1 cellular context compared by ENCODE assay signal in genomic region chr14:50599700-50600444, GRCh38.
TF ChIP-seq lines count a peak whose summit lies in the region.

No MANE protein-coding gene starts in this region.

TF ChIP-seq in HepG2, 621 proteins besides CTCF, POLR2A, EP300 and RAD21 (continued from another document and continues in another):
- TF ChIP-seq PBX2 (CRISPR knock-in tag; IDR thresholded peaks at IDR 0.05) (no peak), IKZF4 (CRISPR knock-in tag; IDR thresholded peaks at IDR 0.05; ENCODE audit: borderline replicate concordance, low read depth, not compliant biosample characterization) (no peak), STAG1 (CRISPR knock-in tag; IDR thresholded peaks at IDR 0.05) (peak; percentile 64), ZFP36 (IDR thresholded peaks at IDR 0.05; ENCODE audit: borderline replicate concordance, low read depth, low read length, partially characterized antibody) (no peak), ZNF639 (CRISPR knock-in tag; conservative IDR thresholded peaks at IDR 0.05) (no peak), AKAP8 (CRISPR knock-in tag; IDR thresholded peaks at IDR 0.05) (no peak), ZBTB44 (CRISPR knock-in tag; IDR thresholded peaks at IDR 0.05) (no peak), CC2D1A (CRISPR knock-in tag; IDR thresholded peaks at IDR 0.05) (no peak), SOX6 (IDR thresholded peaks at IDR 0.05) (no peak), SOX6 (CRISPR knock-in tag; IDR thresholded peaks at IDR 0.05) (no peak), ZNF672 (CRISPR knock-in tag; IDR thresholded peaks at IDR 0.05) (no peak), ZKSCAN1 (IDR thresholded peaks at IDR 0.05; ENCODE audit: low read length) (no peak), ZSCAN12 (CRISPR knock-in tag; IDR thresholded peaks at IDR 0.05) (no peak), KDM2A (CRISPR knock-in tag; IDR thresholded peaks at IDR 0.05; ENCODE audit: borderline replicate concordance, low read depth) (no peak), NCOA1 (CRISPR knock-in tag; IDR thresholded peaks at IDR 0.05) (no peak), CREB1 (IDR thresholded peaks at IDR 0.05) (no peak), CREB1 (CRISPR knock-in tag; IDR thresholded peaks at IDR 0.05) (peak; percentile 49), HOXD1 (CRISPR knock-in tag; IDR thresholded peaks at IDR 0.05) (no peak), MAFF (IDR thresholded peaks at IDR 0.05; ENCODE audit: low read depth, low read length) (peak; percentile 40; the same call in 1 of the 2 replicates), ARID3A (IDR thresholded peaks at IDR 0.05; ENCODE audit: low read depth, low read length) (peak; percentile 73; the same call in 1 of the 2 replicates), ZNF776 (CRISPR knock-in tag; IDR thresholded peaks at IDR 0.05) (no peak), SMAD3 (CRISPR knock-in tag; IDR thresholded peaks at IDR 0.05) (no peak), ZNF20 (CRISPR knock-in tag; IDR thresholded peaks at IDR 0.05) (no peak), REXO4 (CRISPR knock-in tag; IDR thresholded peaks at IDR 0.05; ENCODE audit: borderline replicate concordance) (no peak), GLMP (CRISPR knock-in tag; IDR thresholded peaks at IDR 0.05; ENCODE audit: borderline replicate concordance) (no peak), MAZ (IDR thresholded peaks at IDR 0.05; ENCODE audit: borderline replicate concordance, low read depth, low read length) (no peak), MAZ (CRISPR knock-in tag; IDR thresholded peaks at IDR 0.05; ENCODE audit: low read depth) (no peak), NFKBIZ (CRISPR knock-in tag; IDR thresholded peaks at IDR 0.05) (no peak), MAFK (conservative IDR thresholded peaks at IDR 0.05 in 1 of 2, IDR thresholded peaks at IDR 0.05 in 1 of 2; ENCODE audit: low read length in 2 of 2) (peak; percentile 27 to 49; a peak in 2 of 4 replicates), NFRKB (IDR thresholded peaks at IDR 0.05) (no peak), ZNF709 (CRISPR knock-in tag; IDR thresholded peaks at IDR 0.05) (no peak), REPIN1 (CRISPR knock-in tag; IDR thresholded peaks at IDR 0.05; ENCODE audit: borderline replicate concordance, low read depth) (no peak), AGO1 (IDR thresholded peaks at IDR 0.05; ENCODE audit: low read depth, low read length, poor library complexity, severe bottlenecking) (no peak), ZSCAN25 (CRISPR knock-in tag; IDR thresholded peaks at IDR 0.05) (no peak), ZNF569 (CRISPR knock-in tag; IDR thresholded peaks at IDR 0.05; ENCODE audit: borderline replicate concordance) (no peak), MTF2 (CRISPR knock-in tag; IDR thresholded peaks at IDR 0.05; ENCODE audit: borderline replicate concordance) (no peak), ZNF441 (CRISPR knock-in tag; IDR thresholded peaks at IDR 0.05; ENCODE audit: borderline replicate concordance) (no peak), ASH2L (IDR thresholded peaks at IDR 0.05; ENCODE audit: insufficient read length, low read depth, low read length) (no peak), CEBPZ (IDR thresholded peaks at IDR 0.05; ENCODE audit: low read length) (no peak), TP53 (CRISPR knock-in tag; conservative IDR thresholded peaks at IDR 0.05) (peak; percentile 98), STAT6 (CRISPR knock-in tag; IDR thresholded peaks at IDR 0.05; ENCODE audit: borderline replicate concordance) (no peak), FOXJ3 (CRISPR knock-in tag; IDR thresholded peaks at IDR 0.05; ENCODE audit: borderline replicate concordance) (peak; percentile 41; the same call in 1 of the 2 replicates), RORA (CRISPR knock-in tag; IDR thresholded peaks at IDR 0.05) (no peak), GTF2F1 (IDR thresholded peaks at IDR 0.05; ENCODE audit: low read length) (no peak), ZNF710 (CRISPR knock-in tag; IDR thresholded peaks at IDR 0.05; ENCODE audit: borderline replicate concordance) (no peak), TSC22D2 (CRISPR knock-in tag; IDR thresholded peaks at IDR 0.05; ENCODE audit: borderline replicate concordance) (no peak), HMGXB4 (CRISPR knock-in tag; IDR thresholded peaks at IDR 0.05; ENCODE audit: borderline replicate concordance in 1 of 2, low read depth in 1 of 2) (no peak), MEIS2 (CRISPR knock-in tag; IDR thresholded peaks at IDR 0.05) (no peak), ZFP62 (CRISPR knock-in tag; IDR thresholded peaks at IDR 0.05) (no peak), ZNF691 (CRISPR knock-in tag; IDR thresholded peaks at IDR 0.05; ENCODE audit: borderline replicate concordance, low read depth) (no peak), CREBL2 (CRISPR knock-in tag; IDR thresholded peaks at IDR 0.05; ENCODE audit: borderline replicate concordance) (no peak)
